In the genomic region with DNA sequence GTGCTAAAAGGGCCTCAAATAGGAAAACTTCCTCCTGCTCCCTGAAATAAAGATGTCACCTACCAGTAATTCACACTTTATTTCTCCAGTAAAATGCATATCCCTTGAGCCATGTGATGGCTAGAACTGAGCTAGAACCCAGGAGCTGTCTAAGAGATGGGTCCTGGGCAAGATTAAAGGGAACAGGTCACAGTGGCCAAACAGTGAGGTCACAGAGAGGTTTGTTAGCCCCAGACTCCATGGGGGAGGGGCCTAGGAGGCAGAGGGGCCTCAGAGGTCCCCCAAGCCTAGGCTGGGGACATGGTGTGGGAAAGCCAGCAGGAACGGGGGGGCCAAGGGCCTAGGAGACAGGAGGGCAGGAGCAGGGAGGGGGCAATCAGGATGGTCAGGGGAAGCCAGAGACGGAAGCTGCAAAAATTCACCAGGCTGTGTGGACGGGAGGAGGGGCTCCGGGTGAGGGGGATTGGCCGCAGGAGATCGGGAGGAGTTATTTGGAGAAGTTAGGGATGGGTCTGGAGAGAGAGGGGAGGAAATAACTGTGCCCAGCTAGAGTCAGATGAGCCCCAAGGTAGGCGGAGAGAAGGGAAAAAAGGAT, we compare ENCODE assay signal across 1 cellular context.
TF ChIP-seq lines count a peak whose summit lies in the region.

No MANE protein-coding gene starts in this region.

TF ChIP-seq in SK-N-SH, 30 proteins besides CTCF, POLR2A, EP300 and RAD21:
- no peak for TF ChIP-seq FOSL2 (IDR thresholded peaks at IDR 0.05; ENCODE audit: borderline replicate concordance, low read depth)
- TF ChIP-seq SIN3A (IDR thresholded peaks at IDR 0.05; ENCODE audit: borderline replicate concordance, low read depth, low read length), result no peak
